Comparison of ENCODE assay signal across 1 cellular context in the genomic region with DNA sequence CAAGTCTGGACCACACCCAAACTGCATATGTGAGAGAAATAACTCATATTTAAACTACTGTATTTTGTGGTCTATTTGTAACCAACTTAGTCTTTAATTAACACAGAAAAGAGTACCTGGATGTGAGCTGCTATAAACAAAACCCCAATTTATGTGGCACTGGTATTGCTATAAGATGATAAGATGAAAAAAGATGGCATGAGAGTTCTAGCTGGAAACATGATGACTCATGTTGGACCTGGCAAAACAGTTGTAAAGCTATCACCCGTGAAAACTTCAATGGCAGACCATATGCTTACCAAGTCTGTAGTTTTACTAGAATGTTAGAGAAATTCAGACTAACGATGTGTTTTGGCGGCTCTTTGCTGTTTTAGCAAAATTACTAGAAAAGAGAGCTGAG.
TF ChIP-seq lines count a peak whose summit lies in the region.

No MANE protein-coding gene starts in this region.

TF ChIP-seq in IMR-90, 13 proteins besides CTCF, POLR2A, EP300 and RAD21:
- TF ChIP-seq CEBPB (IDR thresholded peaks at IDR 0.05; ENCODE audit: low read depth, low read length) (no peak), FOS (IDR thresholded peaks at IDR 0.05; ENCODE audit: low read depth, low read length) (peak; percentile 7; the same call in 1 of the 2 replicates)
